7 cellular contexts compared by ENCODE assay signal in the genomic region with DNA sequence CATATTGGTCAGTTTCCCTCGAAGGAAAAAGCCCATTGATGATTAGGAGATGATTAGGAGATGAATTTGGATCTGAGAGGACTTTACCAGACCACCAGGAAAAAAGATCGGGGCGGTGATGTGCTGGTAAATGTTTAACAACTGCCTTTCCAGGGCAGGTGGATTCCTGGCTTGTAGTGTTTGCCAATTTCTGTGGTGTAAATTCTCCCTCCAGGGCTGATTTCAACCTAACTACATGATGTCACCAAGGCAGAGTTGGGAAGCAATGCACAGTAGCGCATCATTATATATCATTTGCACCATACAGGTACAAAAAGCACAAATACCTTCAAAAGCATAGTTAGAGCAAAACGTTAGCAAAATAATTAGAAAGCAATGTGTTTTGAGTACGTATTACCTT.
"Had no signal": no experiment of that assay in that cellular context is flagged by ENCODE, and none has a peak within 500 bp of the region (broad histone marks: within the 10 kb centered on the region; RNA-seq: fewer than 3 reads in every experiment).

No MANE protein-coding gene starts in this region.

- H3K4me3 Mint-ChIP-seq: GM23338, H9, HFFc6 had no signal

- H3K4me3 ChIP-seq: GM23338, K562 had no signal

- ATAC-seq: GM23338, K562 had no signal

- H3K4me2 ChIP-seq: GM23338 had no signal

- H3K27ac Mint-ChIP-seq: GM23338, H9, HFFc6 had no signal

- DNase-seq: H9, HCEC 1CT, HFFc6, IMR-90, KG1 had no signal
